9 cellular contexts compared by ENCODE assay signal in genomic region chr3:184129012-184129411, GRCh38. TPM values are rescaled to one million over a fixed set of nuclear protein-coding genes. Genes with fewer than 3 reads are reported as not detected.
A peak's percentile ranks its signal among the peaks of the same experiment; 100 is the strongest.
DNase-seq lines count a peak whose midpoint lies in the region; ATAC-seq, FAIRE-seq and TF ChIP-seq lines count a peak whose summit lies in the region.
"Had no signal": no experiment of that assay in that cellular context is flagged by ENCODE, and none has a peak within 500 bp of the region (broad histone marks: within the 10 kb centered on the region; RNA-seq: fewer than 3 reads in every experiment).

No MANE protein-coding gene starts in this region.

- POLR2A ChIA-PET in A549 (lab: Yijun Ruan, JAX) (no interaction called here), H1 (lab: Charles Lee; ENCODE audit: partially characterized antibody) (interaction anchor here (1.4 kb wide), 1 partner anchor 16 kb away, joined by 3 read pairs; no protein-coding TSS in a partner anchor)

- H3K9me3 ChIP-seq in A549 (no peaks in the 10 kb centered on the region), H1 (ENCODE audit: insufficient read depth in 2 of 2, low read depth in 1 of 2, low read length in 1 of 2) (no peaks in the 10 kb centered on the region), gastrocnemius medialis (no peaks in the 10 kb centered on the region), ascending aorta (no peaks in the 10 kb centered on the region)
- H3K9me3 ChIP-seq: body of pancreas had no signal

- intact Hi-C loops in gastrocnemius medialis (cut with DNase I; ENCODE audit: low total_unique reads), result no loop called here
- intact Hi-C loops in ascending aorta (cut with DNase I), result no loop called here

- H3K27ac ChIP-seq in A549 (no peak overlapping the region), H1 (ENCODE audit: low read depth, low read length) (no peak overlapping the region), gastrocnemius medialis (no peak overlapping the region), ascending aorta (no peak overlapping the region)
- H3K27ac ChIP-seq: body of pancreas had no signal

- no peak overlapping the region for H2BK120ac ChIP-seq in H1 (replicated peaks; ENCODE audit: low read depth, low read length)

- peaks cover 7% of the 10 kb centered on the region for H3K4me1 Mint-ChIP-seq in stimulated activated effector memory CD8-positive, alpha-beta T cell treated with anti-CD3 and anti-CD28 coated beads, Interleukin-12 subunit alpha, Interleukin-12 subunit beta, amount 100 ng/mL, for 72 hours

- no peaks in the 10 kb centered on the region for H4K20me1 ChIP-seq in H1 (replicated peaks in 1 of 2; ENCODE audit: control insufficient read depth in 1 of 2, insufficient read depth in 2 of 2, low read length in 2 of 2)

- TF ChIP-seq RAD21 in A549 (conservative IDR thresholded peaks at IDR 0.05 in 1 of 2, IDR thresholded peaks at IDR 0.05 in 1 of 2), result peak in 1 of 2 experiments; percentile 29; a peak in 2 of 5 replicates
- TF ChIP-seq RAD21 in H1 (IDR thresholded peaks at IDR 0.05 in 1 of 2, conservative IDR thresholded peaks at IDR 0.05 in 1 of 2; ENCODE audit: low read depth in 2 of 2, low read length in 2 of 2), result peak; percentile 39 to 49

- no peak for FAIRE-seq in A549 (lab: Jason Lieb, UNC)
- no peak for FAIRE-seq in H1 (lab: Jason Lieb, UNC)

- no peak overlapping the region for H3K9ac ChIP-seq in H1 (replicated peaks in 1 of 4; ENCODE audit: extremely low read depth in 1 of 4, low read depth in 3 of 4, low read length in 3 of 4)

- no peak overlapping the region for H2AK5ac ChIP-seq in H1 (ENCODE audit: low read depth, low read length)

- no peak overlapping the region for H3K4ac ChIP-seq in H1 (replicated peaks; ENCODE audit: insufficient read length, low read depth, low read length)

- no peak overlapping the region for H3K27ac Mint-ChIP-seq in stimulated activated effector memory CD8-positive, alpha-beta T cell treated with anti-CD3 and anti-CD28 coated beads, Interleukin-12 subunit alpha, Interleukin-12 subunit beta, amount 100 ng/mL, for 72 hours

- H2BK15ac ChIP-seq in H1 (ENCODE audit: low read length), result no peak overlapping the region

- CTCF ChIA-PET in A549 (lab: Yijun Ruan, JAX), result no interaction called here
- CTCF ChIA-PET in H1 (lab: Charles Lee; ENCODE audit: partially characterized antibody), result interaction anchor here (0.6 to 3.3 kb wide), 8 partner anchors 10 to 231 kb away, joined by 3 to 19 read pairs (median 4); no protein-coding TSS in a partner anchor

- H3K4me1 ChIP-seq in A549 (peaks cover 5% of the 10 kb centered on the region; the same call in 1 of the 3 replicates), H1 (replicated peaks in 1 of 4; ENCODE audit: control insufficient read depth in 3 of 4, insufficient read depth in 4 of 4, low read length in 3 of 4) (peaks cover 0 to 1% (median 0%) of the 10 kb centered on the region in 4 experiments; a peak in 1 of 7 replicates), gastrocnemius medialis (peaks cover 4 to 9% of the 10 kb centered on the region in 2 donors), ascending aorta (no peaks in the 10 kb centered on the region)

- WGBS in A549 (ENCODE audit: missing lambda C conversion rate), result 15% methylated on average over 2 of the region's 2 CpGs
- 29% methylated on average over 2 of the region's 2 CpGs; no CpG with 5 or more reads in 1 of the 2 experiments for WGBS in H1 (ENCODE audit: extremely low coverage in 1 of 2, insufficient coverage in 1 of 2, insufficient read length in 1 of 2, insufficient replicate concordance in 2 of 2, low coverage in 1 of 2, low lambda C conversion rate in 2 of 2, missing lambda C conversion rate in 1 of 2), 2 experiments

- H4K5ac ChIP-seq in H1 (ENCODE audit: insufficient read length, low read depth, low read length), result no peak overlapping the region

- H3K79me2 ChIP-seq in H1 (ENCODE audit: control insufficient read depth in 1 of 2, insufficient read depth in 2 of 2, low read length in 2 of 2), result no peaks in the 10 kb centered on the region

- no peak overlapping the region for H3K4me3 Mint-ChIP-seq in stimulated activated effector memory CD8-positive, alpha-beta T cell treated with anti-CD3 and anti-CD28 coated beads, Interleukin-12 subunit alpha, Interleukin-12 subunit beta, amount 100 ng/mL, for 72 hours

- no peak overlapping the region for H3K18ac ChIP-seq in H1 (ENCODE audit: extremely low read depth, low read length)

- TF ChIP-seq EP300 in A549 (IDR thresholded peaks at IDR 0.05), result no peak
- no peak for TF ChIP-seq EP300 in H1 (IDR thresholded peaks at IDR 0.05; ENCODE audit: borderline replicate concordance in 1 of 2, low read depth in 2 of 2, low read length in 2 of 2)

- no peaks in the 10 kb centered on the region for H3K36me3 ChIP-seq in H1 (ENCODE audit: control insufficient read depth in 2 of 4, insufficient read depth in 4 of 4, low read length in 3 of 4)
- no peaks in the 10 kb centered on the region for H3K36me3 ChIP-seq in gastrocnemius medialis
- H3K36me3 ChIP-seq in ascending aorta, result no peaks in the 10 kb centered on the region

- no peak overlapping the region for H3K23ac ChIP-seq in H1 (ENCODE audit: insufficient read length)

- H2AFZ ChIP-seq in H1 (ENCODE audit: low read length), result 0 out of 2 replicates have a peak overlapping the region, but pooled peaks have one; percentile 88

- no peaks in the 10 kb centered on the region for H3K79me1 ChIP-seq in H1 (ENCODE audit: low read depth, low read length)

- H3K56ac ChIP-seq in H1 (replicated peaks; ENCODE audit: insufficient read length, low read depth, low read length), result no peak overlapping the region

- no peak overlapping the region for H2BK12ac ChIP-seq in H1 (ENCODE audit: low read depth, low read length)

- H3K27me3 ChIP-seq in H1 (replicated peaks in 1 of 4; ENCODE audit: control insufficient read depth in 3 of 4, extremely low read depth in 1 of 4, insufficient read depth in 3 of 4, low read length in 3 of 4), result no peaks in the 10 kb centered on the region
- H3K27me3 ChIP-seq in gastrocnemius medialis, result no peaks in the 10 kb centered on the region
- H3K27me3 ChIP-seq in ascending aorta, result no peaks in the 10 kb centered on the region
- H3K27me3 ChIP-seq: body of pancreas had no signal

- no peaks in the 10 kb centered on the region for H3K36me3 Mint-ChIP-seq in stimulated activated effector memory CD8-positive, alpha-beta T cell treated with anti-CD3 and anti-CD28 coated beads, Interleukin-12 subunit alpha, Interleukin-12 subunit beta, amount 100 ng/mL, for 72 hours

- in situ Hi-C loops in gastrocnemius medialis (cut with MboI; ENCODE audit: low sequenced_read_pairs in 4 of 4), result loop anchor here in 3 of 4 donors (25.0 kb wide), 2 partner anchors 108 to 242 kb away; partner anchors contain the start of genes PARL (in 3 of the 3), ALG3 (in 1 of the 3), EEF1AKMT4 (in 1 of the 3) and VWA5B2 (in 1 of the 3)

- H4K91ac ChIP-seq in H1 (replicated peaks; ENCODE audit: insufficient read length, low read length), result no peak overlapping the region

- H3K14ac ChIP-seq in H1 (ENCODE audit: insufficient read length), result no peak overlapping the region

- no peaks in the 10 kb centered on the region for H3K9me3 Mint-ChIP-seq in stimulated activated effector memory CD8-positive, alpha-beta T cell treated with anti-CD3 and anti-CD28 coated beads, Interleukin-12 subunit alpha, Interleukin-12 subunit beta, amount 100 ng/mL, for 72 hours

- no peak overlapping the region for H3K4me2 ChIP-seq in A549
- no peak overlapping the region for H3K4me2 ChIP-seq in H1 (ENCODE audit: insufficient read depth in 1 of 2, low read depth in 2 of 2, low read length in 2 of 2)

- H3K4me3 ChIP-seq in A549, result no peak overlapping the region
- H3K4me3 ChIP-seq in H1 (ENCODE audit: extremely low read depth in 1 of 4, insufficient read depth in 2 of 4, low read depth in 3 of 4, low read length in 4 of 4), result no peak overlapping the region
- no peak overlapping the region for H3K4me3 ChIP-seq in gastrocnemius medialis
- no peak overlapping the region for H3K4me3 ChIP-seq in ascending aorta
- H3K4me3 ChIP-seq: body of pancreas had no signal

- H2BK5ac ChIP-seq in H1 (ENCODE audit: low read depth, low read length), result no peak overlapping the region

- H3K23me2 ChIP-seq in H1 (ENCODE audit: low read depth, low read length), result peaks cover 3% of the 10 kb centered on the region

- ATAC-seq in A549 (peak; percentile 66 to 88; a peak in 4 of 6 replicates), gastrocnemius medialis (no peak)
- peak; percentile 45 for ATAC-seq in stimulated activated effector memory CD8-positive, alpha-beta T cell treated with anti-CD3 and anti-CD28 coated beads, Interleukin-12 subunit alpha, Interleukin-12 subunit beta, amount 100 ng/mL, for 72 hours
- ATAC-seq: body of pancreas had no signal

- no peak for TF ChIP-seq CTCF in A549 (IDR thresholded peaks at IDR 0.05)
- peak; percentile 65 for TF ChIP-seq CTCF in GM10266 (IDR thresholded peaks at IDR 0.05; ENCODE audit: control insufficient read depth, insufficient read depth, low read depth, missing control alignments)
- TF ChIP-seq CTCF in H1 (IDR thresholded peaks at IDR 0.05; ENCODE audit: control extremely low read depth in 1 of 3, insufficient read depth in 1 of 3, low read depth in 1 of 3, low read length in 3 of 3), result peak; percentile 36 to 69 (median 55); a peak in 3 of 4 replicates
- no peak for TF ChIP-seq CTCF in gastrocnemius medialis (IDR thresholded peaks at IDR 0.05 in 4 of 5, conservative IDR thresholded peaks at IDR 0.05 in 1 of 5)
- TF ChIP-seq CTCF in ascending aorta (IDR thresholded peaks at IDR 0.05), result peak in 1 of 3 experiments; percentile 7

- no peak overlapping the region for H4K8ac ChIP-seq in H1 (ENCODE audit: extremely low read depth, insufficient read depth, low read length)

- TF ChIP-seq POLR2A in A549 (IDR thresholded peaks at IDR 0.05; ENCODE audit: low read length) (no peak), H1 (IDR thresholded peaks at IDR 0.05; ENCODE audit: control extremely low read depth in 1 of 2, low read depth in 2 of 2, low read length in 2 of 2) (no peak), gastrocnemius medialis (IDR thresholded peaks at IDR 0.05) (no peak)

- H2BK20ac ChIP-seq in H1 (ENCODE audit: low read length), result no peak overlapping the region

- DNase-seq in A549 (ENCODE audit: low read depth in 1 of 2, low spot score in 1 of 2), result peak in 1 of 2 experiments; percentile 27
- DNase-seq in GM10266 (ENCODE audit: extremely low spot score), result no peak
- peak; percentile 62 for DNase-seq in NCI-H510A (lab: John Stamatoyannopoulos, UW)
- DNase-seq in H1 (ENCODE audit: low read depth in 1 of 2, low spot score in 2 of 2), result peak in 1 of 2 experiments; percentile 59
- DNase-seq in stimulated activated effector memory CD8-positive, alpha-beta T cell treated with anti-CD3 and anti-CD28 coated beads, Interleukin-12 subunit alpha, Interleukin-12 subunit beta, amount 100 ng/mL, for 72 hours (ENCODE audit: low spot score in 2 of 2), result no peak
- no peak for DNase-seq in gastrocnemius medialis
- no peak for DNase-seq in ascending aorta (ENCODE audit: low spot score in 2 of 2)
- DNase-seq in GOT3 (lab: John Stamatoyannopoulos, UW), result no peak

RNA-seq across cellular contexts. Expression of gene EIF2B5, which starts 6.1 kb away (rescaled TPM):
- polyA plus RNA-seq in A549 (2011; rRNA removed), result 32.7 and 33.9 TPM in 2 replicates
- 31.0 and 32.0 TPM in 2 replicates for polyA plus RNA-seq in A549 (2012; cell fraction: cytosol; rRNA removed)
- polyA plus RNA-seq in A549 (2012; cell fraction: nucleus; rRNA removed), result 53.8 and 60.2 TPM in 2 replicates
- 29.8 to 32.5 TPM (median 32.1 TPM) in 3 replicates for polyA plus RNA-seq in A549 (2017; fragmentation: RNase III; extraction: RNeasy Plus Mini Kit Qiagen cat#74134 plus additional on column Dnase treatment)
- polyA minus RNA-seq in A549 (2011; rRNA and poly(A)+ RNA removed), result 29.7 and 30.8 TPM in 2 replicates
- 40.0 and 42.5 TPM in 2 replicates for total RNA-seq in H1 (2021; fragmentation: NEBNext Ultra II Directional; extraction: Animal tissue kit (Norgen Biotek cat#: 25700))
- 32.1 and 33.1 TPM in 2 replicates for polyA plus RNA-seq in H1 (2011; rRNA removed)
- 44.9 TPM for polyA plus RNA-seq in H1 (2011; cell fraction: cytosol; rRNA removed)
- 63.9 TPM for polyA plus RNA-seq in H1 (2011; cell fraction: nucleus; rRNA removed)
- polyA plus RNA-seq in H1 (2012, experiment 1 of 2), result 36.5 to 43.9 TPM (median 37.4 TPM) in 4 replicates
- 33.2 TPM for polyA plus RNA-seq in H1 (2012, experiment 2 of 2)
- 29.6 TPM for polyA plus RNA-seq in H1 (2013, experiment 1 of 2)
- polyA plus RNA-seq in H1 (2013, experiment 2 of 2), result 30.7 TPM
- polyA minus RNA-seq in H1 (2011; rRNA and poly(A)+ RNA removed), result 46.4 and 51.6 TPM in 2 replicates
- 21.0 TPM for polyA minus RNA-seq in H1 (2011; cell fraction: cytosol; rRNA and poly(A)+ RNA removed)
- polyA minus RNA-seq in H1 (2011; cell fraction: nucleus; rRNA and poly(A)+ RNA removed), result 39.8 TPM
- total RNA-seq in gastrocnemius medialis, result 10 to 100 TPM; 42.6 to 56.8 (median 53.4) TPM
- total RNA-seq in ascending aorta, result 24.7 TPM

RNA-seq across cellular contexts. Expression of gene DVL3, which starts 26.2 kb away (rescaled TPM):
- polyA plus RNA-seq in A549 (2011; rRNA removed) (14.1 and 17.7 TPM in 2 replicates), A549 (2017; fragmentation: RNase III; extraction: RNeasy Plus Mini Kit Qiagen cat#74134 plus additional on column Dnase treatment) (23.6 to 24.4 TPM (median 23.9 TPM) in 3 replicates), H1 (2011; rRNA removed) (38.5 and 51.2 TPM in 2 replicates)
- 17.9 and 23.2 TPM in 2 replicates for polyA plus RNA-seq in A549 (2012; cell fraction: cytosol; rRNA removed)
- polyA plus RNA-seq in A549 (2012; cell fraction: nucleus; rRNA removed), result 75.3 and 93.6 TPM in 2 replicates
- 22.2 and 29.2 TPM in 2 replicates for polyA minus RNA-seq in A549 (2011; rRNA and poly(A)+ RNA removed)
- 64.9 and 66.6 TPM in 2 replicates for total RNA-seq in H1 (2021; fragmentation: NEBNext Ultra II Directional; extraction: Animal tissue kit (Norgen Biotek cat#: 25700))
- polyA plus RNA-seq in H1 (2011; cell fraction: cytosol; rRNA removed), result 36.1 TPM
- polyA plus RNA-seq in H1 (2011; cell fraction: nucleus; rRNA removed), result 111 TPM
- polyA plus RNA-seq in H1 (2012, experiment 1 of 2), result 38.0 to 54.6 TPM (median 48.8 TPM) in 4 replicates
- 29.5 TPM for polyA plus RNA-seq in H1 (2012, experiment 2 of 2)
- 35.3 TPM for polyA plus RNA-seq in H1 (2013, experiment 1 of 2)
- 35.6 TPM for polyA plus RNA-seq in H1 (2013, experiment 2 of 2)
- 35.1 and 42.2 TPM in 2 replicates for polyA minus RNA-seq in H1 (2011; rRNA and poly(A)+ RNA removed)
- polyA minus RNA-seq in H1 (2011; cell fraction: cytosol; rRNA and poly(A)+ RNA removed), result 29.9 TPM
- polyA minus RNA-seq in H1 (2011; cell fraction: nucleus; rRNA and poly(A)+ RNA removed), result 32.1 TPM
- total RNA-seq in gastrocnemius medialis (10 to 100 TPM; 36.5 to 58.1 (median 48.0) TPM), ascending aorta (36.6 TPM)

RNA-seq across cellular contexts. Expression of gene HTR3E, which starts 32.1 kb away (rescaled TPM):
- not detected in 2 replicates for polyA plus RNA-seq in A549 (2011; rRNA removed)
- polyA plus RNA-seq in A549 (2012; cell fraction: cytosol; rRNA removed), result not detected in 2 replicates
- polyA plus RNA-seq in A549 (2012; cell fraction: nucleus; rRNA removed), result not detected in 2 replicates
- not detected in 3 replicates for polyA plus RNA-seq in A549 (2017; fragmentation: RNase III; extraction: RNeasy Plus Mini Kit Qiagen cat#74134 plus additional on column Dnase treatment)
- not detected in 2 replicates for polyA minus RNA-seq in A549 (2011; rRNA and poly(A)+ RNA removed)
- not detected in 2 replicates for total RNA-seq in H1 (2021; fragmentation: NEBNext Ultra II Directional; extraction: Animal tissue kit (Norgen Biotek cat#: 25700))
- not detected in 2 replicates for polyA plus RNA-seq in H1 (2011; rRNA removed)
- not detected for polyA plus RNA-seq in H1 (2011; cell fraction: cytosol; rRNA removed)
- polyA plus RNA-seq in H1 (2011; cell fraction: nucleus; rRNA removed), result not detected
- not detected in 4 replicates for polyA plus RNA-seq in H1 (2012, experiment 1 of 2)
- polyA plus RNA-seq in H1 (2012, experiment 2 of 2), result not detected
- not detected for polyA plus RNA-seq in H1 (2013, experiment 1 of 2)
- polyA plus RNA-seq in H1 (2013, experiment 2 of 2), result not detected
- not detected in 2 replicates for polyA minus RNA-seq in H1 (2011; rRNA and poly(A)+ RNA removed)
- not detected for polyA minus RNA-seq in H1 (2011; cell fraction: cytosol; rRNA and poly(A)+ RNA removed)
- not detected for polyA minus RNA-seq in H1 (2011; cell fraction: nucleus; rRNA and poly(A)+ RNA removed)
- not detected for total RNA-seq in gastrocnemius medialis
- not detected for total RNA-seq in ascending aorta
- total RNA-seq: body of pancreas had no signal

RNA-seq across cellular contexts. Expression of gene AP2M1, which starts 45.6 kb away (rescaled TPM):
- 274 and 316 TPM in 2 replicates for polyA plus RNA-seq in A549 (2011; rRNA removed)
- polyA plus RNA-seq in A549 (2012; cell fraction: cytosol; rRNA removed), result 385 and 421 TPM in 2 replicates
- 290 and 299 TPM in 2 replicates for polyA plus RNA-seq in A549 (2012; cell fraction: nucleus; rRNA removed)
- polyA plus RNA-seq in A549 (2017; fragmentation: RNase III; extraction: RNeasy Plus Mini Kit Qiagen cat#74134 plus additional on column Dnase treatment), result 285 to 298 TPM (median 288 TPM) in 3 replicates
- 217 and 258 TPM in 2 replicates for polyA minus RNA-seq in A549 (2011; rRNA and poly(A)+ RNA removed)
- total RNA-seq in H1 (2021; fragmentation: NEBNext Ultra II Directional; extraction: Animal tissue kit (Norgen Biotek cat#: 25700)), result 391 and 403 TPM in 2 replicates
- polyA plus RNA-seq in H1 (2011; rRNA removed), result 454 and 540 TPM in 2 replicates
- 456 TPM for polyA plus RNA-seq in H1 (2011; cell fraction: cytosol; rRNA removed)
- 429 TPM for polyA plus RNA-seq in H1 (2011; cell fraction: nucleus; rRNA removed)
- polyA plus RNA-seq in H1 (2012, experiment 1 of 2), result 530 to 583 TPM (median 543 TPM) in 4 replicates
- 718 TPM for polyA plus RNA-seq in H1 (2012, experiment 2 of 2)
- polyA plus RNA-seq in H1 (2013, experiment 1 of 2), result 212 TPM
- polyA plus RNA-seq in H1 (2013, experiment 2 of 2), result 214 TPM
- polyA minus RNA-seq in H1 (2011; rRNA and poly(A)+ RNA removed), result 550 and 559 TPM in 2 replicates
- polyA minus RNA-seq in H1 (2011; cell fraction: cytosol; rRNA and poly(A)+ RNA removed), result 149 TPM
- polyA minus RNA-seq in H1 (2011; cell fraction: nucleus; rRNA and poly(A)+ RNA removed), result 181 TPM
- total RNA-seq in gastrocnemius medialis, result 100 to 1,000 TPM; 110 to 132 (median 117) TPM
- total RNA-seq in ascending aorta, result 101 TPM

RNA-seq across cellular contexts. Expression of gene ABCF3, which starts 57.0 kb away (rescaled TPM):
- 34.6 and 35.3 TPM in 2 replicates for polyA plus RNA-seq in A549 (2011; rRNA removed)
- polyA plus RNA-seq in A549 (2012; cell fraction: cytosol; rRNA removed), result 39.4 and 49.4 TPM in 2 replicates
- polyA plus RNA-seq in A549 (2012; cell fraction: nucleus; rRNA removed), result 126 and 128 TPM in 2 replicates
- 46.6 to 50.2 TPM (median 47.7 TPM) in 3 replicates for polyA plus RNA-seq in A549 (2017; fragmentation: RNase III; extraction: RNeasy Plus Mini Kit Qiagen cat#74134 plus additional on column Dnase treatment)
- polyA minus RNA-seq in A549 (2011; rRNA and poly(A)+ RNA removed), result 56.8 and 63.7 TPM in 2 replicates
- total RNA-seq in H1 (2021; fragmentation: NEBNext Ultra II Directional; extraction: Animal tissue kit (Norgen Biotek cat#: 25700)), result 50.9 and 51.6 TPM in 2 replicates
- polyA plus RNA-seq in H1 (2011; rRNA removed), result 57.8 and 76.6 TPM in 2 replicates
- polyA plus RNA-seq in H1 (2011; cell fraction: cytosol; rRNA removed), result 55.1 TPM
- polyA plus RNA-seq in H1 (2011; cell fraction: nucleus; rRNA removed), result 203 TPM
- 40.9 to 54.7 TPM (median 52.0 TPM) in 4 replicates for polyA plus RNA-seq in H1 (2012, experiment 1 of 2)
- polyA plus RNA-seq in H1 (2012, experiment 2 of 2), result 34.1 TPM
- 28.7 TPM for polyA plus RNA-seq in H1 (2013, experiment 1 of 2)
- 24.2 TPM for polyA plus RNA-seq in H1 (2013, experiment 2 of 2)
- 60.0 and 74.3 TPM in 2 replicates for polyA minus RNA-seq in H1 (2011; rRNA and poly(A)+ RNA removed)
- polyA minus RNA-seq in H1 (2011; cell fraction: cytosol; rRNA and poly(A)+ RNA removed), result 37.5 TPM
- polyA minus RNA-seq in H1 (2011; cell fraction: nucleus; rRNA and poly(A)+ RNA removed), result 60.7 TPM
- 10 to 100 TPM; 52.6 to 96.4 (median 63.2) TPM for total RNA-seq in gastrocnemius medialis
- 93.3 TPM for total RNA-seq in ascending aorta

Comparison
In these comparisons a context has a peak if more than half of its experiments do, and no peak if none do; other contexts are left out.
1. ATAC-seq: peak in A549 (2 of 2) and stimulated activated effector memory CD8-positive, alpha-beta T cell treated with anti-CD3 and anti-CD28 coated beads, Interleukin-12 subunit alpha, Interleukin-12 subunit beta, amount 100 ng/mL, for 72 hours (single experiment); none in gastrocnemius medialis (0 of 2).
2. CTCF ChIP-seq: peak in GM10266 (single experiment) and H1 (3 of 3); none in A549 (single experiment) and gastrocnemius medialis (0 of 5).
3. Of the 18 proteins assayed by ChIP-seq in both H1 and A549: peak only in H1: CTCF; only in A549: none; in both: none; in neither: 16; mixed calls (peak in some experiments, not most) for 1.